In the genomic region with DNA sequence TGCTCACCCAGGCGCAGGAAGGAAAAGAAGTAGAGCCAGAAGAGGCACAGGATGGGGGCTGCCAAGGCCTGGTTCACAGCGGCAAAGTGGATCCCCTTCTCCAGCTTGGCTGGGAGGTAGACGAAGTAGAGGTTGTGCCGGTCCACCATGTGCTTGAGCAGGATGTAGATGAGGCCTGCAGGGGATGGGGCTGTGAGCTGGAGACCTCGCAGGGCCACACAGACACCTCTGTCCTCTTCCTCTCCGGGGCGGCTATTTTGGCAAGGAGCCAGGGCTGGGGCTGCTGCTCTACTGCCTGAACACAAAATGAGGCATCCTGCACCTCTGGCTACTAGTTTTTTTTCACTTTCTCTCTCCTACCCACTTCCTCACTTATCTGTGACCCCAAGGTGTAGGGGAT, we compare ENCODE assay signal across 15 cellular contexts. TPM values are rescaled to one million over a fixed set of nuclear protein-coding genes. Genes with fewer than 3 reads are reported as not detected.
DNase-seq lines count a peak whose midpoint lies in the region; ATAC-seq and TF ChIP-seq lines count a peak whose summit lies in the region.
"Had no signal": no experiment of that assay in that cellular context is flagged by ENCODE, and none has a peak within 500 bp of the region (broad histone marks: within the 10 kb centered on the region; RNA-seq: fewer than 3 reads in every experiment).

No MANE protein-coding gene starts in this region.

- H3K4me3 Mint-ChIP-seq in activated T-helper 17 cell treated with anti-CD3 and anti-CD28 coated beads, Interleukin-2, amount 50 U/mL, for 72 hours, result no peak overlapping the region

- no peak overlapping the region for H3K27ac ChIP-seq in right atrium auricular region
- peak overlapping the region in 3 of 4 donors; percentile 39 to 60 (median 42) for H3K27ac ChIP-seq in upper lobe of left lung
- no peak overlapping the region for H3K27ac ChIP-seq in ascending aorta
- H3K27ac ChIP-seq in A673 (ENCODE audit: low read depth, low read length, poor library complexity, severe bottlenecking), result no peak overlapping the region
- H3K27ac ChIP-seq: esophagus squamous epithelium, KMS-11 had no signal

- TF ChIP-seq EP300 in upper lobe of left lung (IDR thresholded peaks at IDR 0.05), result no peak

- DNase-seq in left cardiac atrium (peak; percentile 53), right atrium auricular region (ENCODE audit: low spot score) (no peak), left lobe of liver (ENCODE audit: low spot score) (peak; percentile 69), upper lobe of left lung (peak in 1 of 2 donors; percentile 42), ascending aorta (ENCODE audit: low spot score in 2 of 2) (no peak), A673 (ENCODE audit: low spot score) (no peak)
- DNase-seq: amniotic stem cell, Caco-2, esophagus squamous epithelium, kidney had no signal

- H3K4me1 Mint-ChIP-seq in activated T-helper 17 cell treated with anti-CD3 and anti-CD28 coated beads, Interleukin-2, amount 50 U/mL, for 72 hours, result peaks cover 23% of the 10 kb centered on the region

- H3K4me1 ChIP-seq in right atrium auricular region (peaks cover 0 to 35% of the 10 kb centered on the region in 2 donors), upper lobe of left lung (peaks cover 11 to 36% (median 16%) of the 10 kb centered on the region in 4 donors), ascending aorta (peaks cover 0 to 2% of the 10 kb centered on the region in 2 donors), A673 (ENCODE audit: insufficient read depth, low read length, poor library complexity, severe bottlenecking) (no peaks in the 10 kb centered on the region)
- H3K4me1 ChIP-seq: Caco-2 had no signal

- POLR2A ChIA-PET in A673 (lab: Charles Lee; ENCODE audit: low non-redundant PET), result no interaction called here

- TF ChIP-seq CTCF in right atrium auricular region (IDR thresholded peaks at IDR 0.05), result no peak
- no peak for TF ChIP-seq CTCF in upper lobe of left lung (IDR thresholded peaks at IDR 0.05)
- TF ChIP-seq CTCF in ascending aorta (IDR thresholded peaks at IDR 0.05), result no peak
- no peak for TF ChIP-seq CTCF in A673 (conservative IDR thresholded peaks at IDR 0.05; ENCODE audit: low read depth, low read length)

- BruUV-seq in A673 (replicated peaks; lab: Mats Ljungman, UMichigan), result no TSS peak

- H3K9me3 ChIP-seq in right atrium auricular region, result no peaks in the 10 kb centered on the region
- no peaks in the 10 kb centered on the region for H3K9me3 ChIP-seq in upper lobe of left lung
- H3K9me3 ChIP-seq in ascending aorta, result no peaks in the 10 kb centered on the region
- H3K9me3 ChIP-seq in A673 (ENCODE audit: low read depth, low read length, poor library complexity, severe bottlenecking), result no peaks in the 10 kb centered on the region
- H3K9me3 ChIP-seq: Caco-2, esophagus squamous epithelium had no signal

- no peaks in the 10 kb centered on the region for H3K27me3 Mint-ChIP-seq in activated T-helper 17 cell treated with anti-CD3 and anti-CD28 coated beads, Interleukin-2, amount 50 U/mL, for 72 hours
- H3K27me3 Mint-ChIP-seq: progenitor cell of endocrine pancreas had no signal

- H3K9me3 Mint-ChIP-seq in activated T-helper 17 cell treated with anti-CD3 and anti-CD28 coated beads, Interleukin-2, amount 50 U/mL, for 72 hours, result no peaks in the 10 kb centered on the region

- ATAC-seq in left cardiac atrium (peak in 1 of 2 donors; percentile 4), left lobe of liver (peak; percentile 0), upper lobe of left lung (ENCODE audit: low FRiP score in 2 of 2) (no peak), HG03457 (IDR thresholded peaks at IDR 0.05; ENCODE audit: unreplicated experiment) (no peak)
- no peak for ATAC-seq in activated T-helper 17 cell treated with anti-CD3 and anti-CD28 coated beads, Interleukin-2, amount 50 U/mL, for 72 hours (replicated peaks)

- peak overlapping the region; percentile 80 for H3K27ac Mint-ChIP-seq in activated T-helper 17 cell treated with anti-CD3 and anti-CD28 coated beads, Interleukin-2, amount 50 U/mL, for 72 hours
- H3K27ac Mint-ChIP-seq: progenitor cell of endocrine pancreas had no signal

- CTCF ChIA-PET in A673 (lab: Charles Lee), result no interaction called here

- no peak for TF ChIP-seq POLR2A in upper lobe of left lung (IDR thresholded peaks at IDR 0.05)

- peaks cover 74% of the 10 kb centered on the region for H3K36me3 Mint-ChIP-seq in activated T-helper 17 cell treated with anti-CD3 and anti-CD28 coated beads, Interleukin-2, amount 50 U/mL, for 72 hours (ENCODE audit: low read depth)

- H3K4me3 ChIP-seq in right atrium auricular region (no peak overlapping the region), upper lobe of left lung (no peak overlapping the region), ascending aorta (no peak overlapping the region), A673 (ENCODE audit: low read depth, low read length, poor library complexity, severe bottlenecking) (no peak overlapping the region)
- H3K4me3 ChIP-seq: esophagus squamous epithelium had no signal

- intact Hi-C loops in left cardiac atrium (cut with DNase I) (loop anchor here in 1 of 2 donors (5.0 to 10.0 kb wide), 2 partner anchors 38 to 375 kb away; a partner anchor contains a TSS), ascending aorta (cut with DNase I) (no loop called here), A673 (cut with micrococcal nuclease; ENCODE audit: unreplicated experiment) (loop anchor here (5.0 kb wide), 1 partner anchor 73 kb away; a partner anchor contains a TSS)

- H3K36me3 ChIP-seq in right atrium auricular region (peaks cover 44% of the 10 kb centered on the region), upper lobe of left lung (peaks cover 11 to 95% (median 55%) of the 10 kb centered on the region in 4 donors), ascending aorta (peaks cover 50 to 63% of the 10 kb centered on the region in 2 donors), A673 (ENCODE audit: insufficient read depth, low read length, poor library complexity, severe bottlenecking) (peaks cover 6% of the 10 kb centered on the region)

- H3K27me3 ChIP-seq in right atrium auricular region (no peaks in the 10 kb centered on the region), upper lobe of left lung (no peaks in the 10 kb centered on the region), ascending aorta (no peaks in the 10 kb centered on the region), A673 (replicated peaks; ENCODE audit: insufficient read depth, low read depth, low read length, poor library complexity) (no peaks in the 10 kb centered on the region)
- H3K27me3 ChIP-seq: esophagus squamous epithelium had no signal

- 42 to 56% methylated on average over 6 to 7 of the region's 7 CpGs for WGBS in upper lobe of left lung, 2 donors

RNA-seq across cellular contexts. Expression of a gene that starts 32.3 kb away (rescaled TPM):
- total RNA-seq in left cardiac atrium (10 to 100 TPM; 33.2 to 37.1 TPM), right atrium auricular region (10 to 100 TPM; 16.0 to 19.0 TPM), left lobe of liver (69.1 TPM), upper lobe of left lung (100 to 1,000 TPM in 4 of 6 donors, 10 to 100 TPM in 2; 57.9 to 244 (median 105) TPM), ascending aorta (41.3 TPM), A673 (2021) (25.3 and 31.2 TPM in 2 replicates)
- 100 to 1,000 TPM in 1 of 2 donors, 10 to 100 TPM in 1; 74.9 to 242 TPM for total RNA-seq in activated T-helper 17 cell treated with anti-CD3 and anti-CD28 coated beads, Interleukin-2, amount 50 U/mL, for 72 hours

RNA-seq across cellular contexts. Expression of a gene that starts 39.0 kb away (rescaled TPM):
- total RNA-seq in left cardiac atrium (under 1 TPM in 1 of 2 donors, not detected in 1; 0.27 TPM), right atrium auricular region (under 1 TPM in 1 of 2 donors, not detected in 1; 0.35 TPM), left lobe of liver (1.3 TPM), upper lobe of left lung (under 1 TPM in 2 of 6 donors, not detected in 4; 0.47 to 0.69 TPM), ascending aorta (not detected), A673 (2021) (0.24 TPM in 1 of 2 replicates, not detected in the other)
- total RNA-seq in activated T-helper 17 cell treated with anti-CD3 and anti-CD28 coated beads, Interleukin-2, amount 50 U/mL, for 72 hours, result not detected
- total RNA-seq: Caco-2, esophagus squamous epithelium, NCI-H460 had no signal

RNA-seq across cellular contexts. Expression of a gene that starts 40.0 kb away (rescaled TPM):
- total RNA-seq in left cardiac atrium (100 to 1,000 TPM in 1 of 2 donors, 10 to 100 TPM in 1; 59.6 to 126 TPM), right atrium auricular region (10 to 100 TPM; 57.7 to 66.0 TPM), left lobe of liver (1,368 TPM), upper lobe of left lung (100 to 1,000 TPM in 5 of 6 donors, 10 to 100 TPM in 1; 82.8 to 205 (median 141) TPM), ascending aorta (127 TPM), A673 (2021) (22.4 and 22.8 TPM in 2 replicates)
- 1 to 10 TPM; 1.5 to 1.7 TPM for total RNA-seq in activated T-helper 17 cell treated with anti-CD3 and anti-CD28 coated beads, Interleukin-2, amount 50 U/mL, for 72 hours

Comparison
In these comparisons a context has a peak if more than half of its experiments do, and no peak if none do; other contexts are left out.
1. DNase-seq: peak in left cardiac atrium (single experiment) and left lobe of liver (single experiment); none in right atrium auricular region (single experiment), ascending aorta (0 of 2) and A673 (single experiment).
2. H3K27ac ChIP-seq: peak in upper lobe of left lung (3 of 4); none in right atrium auricular region (0 of 2), ascending aorta (0 of 2) and A673 (single experiment).